Comparison of ENCODE assay signal across 9 cellular contexts in genomic region chr18:24492445-24492844, GRCh38. TPM values are rescaled to one million over a fixed set of nuclear protein-coding genes. Genes with fewer than 3 reads are reported as not detected.
DNase-seq lines count a peak whose midpoint lies in the region; ATAC-seq and TF ChIP-seq lines count a peak whose summit lies in the region.
"Had no signal": no experiment of that assay in that cellular context is flagged by ENCODE, and none has a peak within 500 bp of the region (broad histone marks: within the 10 kb centered on the region; RNA-seq: fewer than 3 reads in every experiment).

No MANE protein-coding gene starts in this region.

- DNase-seq in activated naive CD4-positive, alpha-beta T cell treated with anti-CD3 and anti-CD28 coated beads, Interleukin-2, amount 10 ng/mL, durations not matched to agents 7 days and 5 days: no peak
- DNase-seq in activated naive CD4-positive, alpha-beta T cell treated with anti-CD3 and anti-CD28 coated beads, Interleukin-2, amount 50 U/mL, for 16 hours: no peak
- peak in 2 of 3 donors; percentile 48 to 65 for DNase-seq in Peyer's patch
- DNase-seq in activated CD8-positive, alpha-beta memory T cell treated with anti-CD3 and anti-CD28 coated beads, Interleukin-2, amount 50 U/mL, for 48 hours: no peak
- no peak for DNase-seq in pons (ENCODE audit: low spot score)
- no peak for DNase-seq in SHP77 (lab: John Stamatoyannopoulos, UW)
- DNase-seq: body of pancreas had no signal

- peak overlapping the region; percentile 12 for H3K27ac Mint-ChIP-seq in activated naive CD4-positive, alpha-beta T cell treated with anti-CD3 and anti-CD28 coated beads, Interleukin-2, amount 10 ng/mL, durations not matched to agents 7 days and 5 days

- no peak overlapping the region for H3K4me3 Mint-ChIP-seq in activated naive CD4-positive, alpha-beta T cell treated with anti-CD3 and anti-CD28 coated beads, Interleukin-2, amount 10 ng/mL, durations not matched to agents 7 days and 5 days

- no peaks in the 10 kb centered on the region for H3K36me3 Mint-ChIP-seq in activated naive CD4-positive, alpha-beta T cell treated with anti-CD3 and anti-CD28 coated beads, Interleukin-2, amount 10 ng/mL, durations not matched to agents 7 days and 5 days

- no peaks in the 10 kb centered on the region for H3K27me3 ChIP-seq in Peyer's patch
- H3K27me3 ChIP-seq: body of pancreas had no signal

- H3K27me3 Mint-ChIP-seq in activated naive CD4-positive, alpha-beta T cell treated with anti-CD3 and anti-CD28 coated beads, Interleukin-2, amount 10 ng/mL, durations not matched to agents 7 days and 5 days: peaks cover 12% of the 10 kb centered on the region

- H3K4me1 Mint-ChIP-seq in activated naive CD4-positive, alpha-beta T cell treated with anti-CD3 and anti-CD28 coated beads, Interleukin-2, amount 10 ng/mL, durations not matched to agents 7 days and 5 days: peaks cover 5% of the 10 kb centered on the region

- H3K36me3 ChIP-seq in Peyer's patch: no peaks in the 10 kb centered on the region

- H3K9me3 ChIP-seq in Peyer's patch: no peaks in the 10 kb centered on the region
- H3K9me3 ChIP-seq: body of pancreas had no signal

- H3K27ac ChIP-seq in Peyer's patch: peak overlapping the region in 1 of 4 donors; percentile 56
- H3K27ac ChIP-seq: body of pancreas had no signal

- no peak for TF ChIP-seq CTCF in Peyer's patch (IDR thresholded peaks at IDR 0.05)

- peak; percentile 60 for ATAC-seq in HG02798 (IDR thresholded peaks at IDR 0.05; ENCODE audit: poor library complexity, unreplicated experiment)
- no peak for ATAC-seq in esophagus mucosa
- ATAC-seq: body of pancreas had no signal

- no peak for TF ChIP-seq POLR2A in Peyer's patch (IDR thresholded peaks at IDR 0.05)

- H3K4me3 ChIP-seq in Peyer's patch: no peak overlapping the region
- H3K4me3 ChIP-seq: body of pancreas had no signal

- no peaks in the 10 kb centered on the region for H3K4me1 ChIP-seq in Peyer's patch
- H3K4me1 ChIP-seq: body of pancreas had no signal

- no peaks in the 10 kb centered on the region for H3K9me3 Mint-ChIP-seq in activated naive CD4-positive, alpha-beta T cell treated with anti-CD3 and anti-CD28 coated beads, Interleukin-2, amount 10 ng/mL, durations not matched to agents 7 days and 5 days

- CTCF ChIA-PET in activated naive CD4-positive, alpha-beta T cell treated with anti-CD3 and anti-CD28 coated beads, Interleukin-2, amount 10 ng/mL, durations not matched to agents 7 days and 5 days (lab: Charles Lee): interaction anchor here (1.7 to 2.1 kb wide), 2 partner anchors 133 to 316 kb away, joined by 8 to 10 read pairs; no protein-coding TSS in a partner anchor

RNA-seq across cellular contexts. Expression of gene HRH4, which starts 32.0 kb away (rescaled TPM):
- total RNA-seq in Peyer's patch: not detected
- total RNA-seq in esophagus mucosa: 0.28 TPM
- total RNA-seq: body of pancreas had no signal

Comparison
In these comparisons a context has a peak if more than half of its experiments do, and no peak if none do; other contexts are left out.
1. DNase-seq: peak in Peyer's patch (2 of 3); none in activated naive CD4-positive, alpha-beta T cell treated with anti-CD3 and anti-CD28 coated beads, Interleukin-2, amount 10 ng/mL, durations not matched to agents 7 days and 5 days (single experiment), activated naive CD4-positive, alpha-beta T cell treated with anti-CD3 and anti-CD28 coated beads, Interleukin-2, amount 50 U/mL, for 16 hours (single experiment), activated CD8-positive, alpha-beta memory T cell treated with anti-CD3 and anti-CD28 coated beads, Interleukin-2, amount 50 U/mL, for 48 hours (single experiment), pons (single experiment) and SHP77 (0 of 2).